Comparison of ENCODE assay signal across 20 cellular contexts in the genomic region with DNA sequence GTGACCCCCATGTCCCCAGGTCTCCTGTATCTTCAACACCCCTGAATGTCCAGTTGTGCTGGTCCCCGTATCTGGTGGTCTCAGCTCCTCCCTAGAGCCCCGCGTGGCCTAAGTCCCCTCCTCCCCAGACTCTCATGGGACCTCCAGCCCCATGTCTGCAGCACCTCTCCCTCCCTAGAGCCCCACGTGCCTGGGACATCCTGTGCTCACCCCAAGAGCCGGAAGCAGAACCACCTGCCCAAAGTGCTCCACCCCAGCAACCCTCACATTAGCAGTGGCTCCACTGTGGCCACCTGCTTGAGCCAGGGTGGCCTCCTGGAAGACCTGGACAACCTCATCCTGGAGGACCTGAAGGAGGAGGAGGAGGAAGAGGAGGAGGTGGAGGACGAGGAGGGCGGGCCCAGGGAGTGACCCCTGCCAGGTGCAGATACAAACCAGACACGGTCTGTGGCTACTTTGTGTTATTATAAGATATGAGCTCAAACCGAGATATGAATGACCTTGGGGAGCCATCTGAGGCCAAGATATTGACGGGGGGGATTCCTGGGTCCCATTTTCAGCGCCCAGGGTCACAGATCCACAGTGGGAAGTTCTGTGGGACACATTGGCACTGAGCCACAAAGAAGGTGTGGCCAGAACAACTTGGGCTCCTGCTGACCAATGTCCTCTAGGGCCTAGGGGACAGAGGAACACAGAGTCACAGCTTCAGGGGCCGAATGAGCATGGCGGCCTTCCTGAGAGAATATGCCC. TPM values are rescaled to one million over a fixed set of nuclear protein-coding genes. Genes with fewer than 3 reads are reported as not detected.
A peak's percentile ranks its signal among the peaks of the same experiment; 100 is the strongest.
DNase-seq lines count a peak whose midpoint lies in the region; ATAC-seq and TF ChIP-seq lines count a peak whose summit lies in the region.
"Had no signal": no experiment of that assay in that cellular context is flagged by ENCODE, and none has a peak within 500 bp of the region (broad histone marks: within the 10 kb centered on the region; RNA-seq: fewer than 3 reads in every experiment).

No MANE protein-coding gene starts in this region.

- peaks cover 3 to 43% (median 28%) of the 10 kb centered on the region in 6 donors for H3K4me1 ChIP-seq in spleen

- H3K4me1 Mint-ChIP-seq in activated naive CD8-positive, alpha-beta T cell treated with anti-CD3 and anti-CD28 coated beads for 36 hours, result peaks cover 9% of the 10 kb centered on the region
- H3K4me1 Mint-ChIP-seq in activated naive CD8-positive, alpha-beta T cell treated with anti-CD3 and anti-CD28 coated beads, Interleukin-2, amount 50 U/mL, for 24 hours, result peaks cover 18% of the 10 kb centered on the region
- H3K4me1 Mint-ChIP-seq in activated B cell treated with CpG ODN at 0.5 μM for 24 hours, result peaks cover 35% of the 10 kb centered on the region

- H3K9me3 ChIP-seq in spleen, result peaks cover 0 to 3% (median 0%) of the 10 kb centered on the region in 8 donors
- H3K9me3 ChIP-seq: gastroesophageal sphincter, transverse colon had no signal

- ATAC-seq in activated naive CD8-positive, alpha-beta T cell treated with anti-CD3 and anti-CD28 coated beads, Interleukin-2, amount 50 U/mL, for 24 hours, result no peak
- ATAC-seq in activated B cell treated with CpG ODN at 0.5 μM for 24 hours (ENCODE audit: low read depth), result peak; percentile 13
- ATAC-seq: gastroesophageal sphincter, right cardiac atrium had no signal

- CTCF ChIA-PET in activated B cell treated with CpG ODN at 0.5 μM for 24 hours (lab: Charles Lee), result no interaction called here

- POLR2A ChIA-PET in activated B cell treated with CpG ODN at 0.5 μM for 24 hours (lab: Charles Lee), result interaction anchor here (1.0 kb wide), 1 partner anchor 11 kb away, joined by 5 read pairs; a partner anchor contains a TSS

- peaks cover 0 to 56% (median 46%) of the 10 kb centered on the region in 6 donors for H3K36me3 ChIP-seq in spleen
- H3K36me3 ChIP-seq: transverse colon had no signal

- no peak overlapping the region for H3K4me3 ChIP-seq in spleen
- H3K4me3 ChIP-seq: gastroesophageal sphincter, transverse colon had no signal

- peaks cover 52% of the 10 kb centered on the region for H3K36me3 Mint-ChIP-seq in activated naive CD8-positive, alpha-beta T cell treated with anti-CD3 and anti-CD28 coated beads for 36 hours
- H3K36me3 Mint-ChIP-seq in activated naive CD8-positive, alpha-beta T cell treated with anti-CD3 and anti-CD28 coated beads, Interleukin-2, amount 50 U/mL, for 24 hours (ENCODE audit: low read depth), result peaks cover 31% of the 10 kb centered on the region
- H3K36me3 Mint-ChIP-seq in activated B cell treated with CpG ODN at 0.5 μM for 24 hours (ENCODE audit: low read depth), result peaks cover 38% of the 10 kb centered on the region

- H3K9me3 Mint-ChIP-seq in activated naive CD8-positive, alpha-beta T cell treated with anti-CD3 and anti-CD28 coated beads for 36 hours, result peaks cover 3% of the 10 kb centered on the region
- H3K9me3 Mint-ChIP-seq in activated naive CD8-positive, alpha-beta T cell treated with anti-CD3 and anti-CD28 coated beads, Interleukin-2, amount 50 U/mL, for 24 hours, result no peaks in the 10 kb centered on the region
- no peaks in the 10 kb centered on the region for H3K9me3 Mint-ChIP-seq in activated B cell treated with CpG ODN at 0.5 μM for 24 hours
- H3K9me3 Mint-ChIP-seq: T-helper 2 cell treated with Interferon-gamma antibody and Interleukin-4, amounts not matched to agents 5 μg/mL and 100 μg/mL, for 36 hours had no signal

- no peak for TF ChIP-seq POLR2A in spleen (IDR thresholded peaks at IDR 0.05)

- H3K27me3 ChIP-seq in spleen (replicated peaks in 1 of 7), result no peaks in the 10 kb centered on the region
- H3K27me3 ChIP-seq: gastroesophageal sphincter, transverse colon had no signal

- WGBS in spleen, 5 donors, result 78 to 86% (median 79%) methylated on average over 13 of the region's 13 CpGs

- H3K27me3 Mint-ChIP-seq in activated naive CD8-positive, alpha-beta T cell treated with anti-CD3 and anti-CD28 coated beads for 36 hours, result no peaks in the 10 kb centered on the region
- no peaks in the 10 kb centered on the region for H3K27me3 Mint-ChIP-seq in activated naive CD8-positive, alpha-beta T cell treated with anti-CD3 and anti-CD28 coated beads, Interleukin-2, amount 50 U/mL, for 24 hours
- no peaks in the 10 kb centered on the region for H3K27me3 Mint-ChIP-seq in activated B cell treated with CpG ODN at 0.5 μM for 24 hours

- peak overlapping the region; percentile 38 for H3K27ac Mint-ChIP-seq in activated naive CD8-positive, alpha-beta T cell treated with anti-CD3 and anti-CD28 coated beads for 36 hours
- H3K27ac Mint-ChIP-seq in activated naive CD8-positive, alpha-beta T cell treated with anti-CD3 and anti-CD28 coated beads, Interleukin-2, amount 50 U/mL, for 24 hours, result no peak overlapping the region
- peak overlapping the region; percentile 79 for H3K27ac Mint-ChIP-seq in activated B cell treated with CpG ODN at 0.5 μM for 24 hours

- intact Hi-C loops in activated B cell treated with CpG ODN at 0.5 μM for 24 hours (cut with micrococcal nuclease) (no loop called here), spleen (cut with DNase I; ENCODE audit: low total_unique reads) (no loop called here)

- H3K4me3 Mint-ChIP-seq in activated naive CD8-positive, alpha-beta T cell treated with anti-CD3 and anti-CD28 coated beads for 36 hours, result no peak overlapping the region
- H3K4me3 Mint-ChIP-seq in activated naive CD8-positive, alpha-beta T cell treated with anti-CD3 and anti-CD28 coated beads, Interleukin-2, amount 50 U/mL, for 24 hours, result no peak overlapping the region
- H3K4me3 Mint-ChIP-seq in activated B cell treated with CpG ODN at 0.5 μM for 24 hours, result peak overlapping the region; percentile 30
- H3K4me3 Mint-ChIP-seq: T-helper 2 cell treated with Interferon-gamma antibody and Interleukin-4, amounts not matched to agents 5 μg/mL and 100 μg/mL, for 36 hours had no signal

- no peak for TF ChIP-seq CTCF in activated B cell treated with CpG ODN at 0.5 μM for 24 hours (IDR thresholded peaks at IDR 0.05)
- TF ChIP-seq CTCF in spleen (IDR thresholded peaks at IDR 0.05 in 8 of 11, conservative IDR thresholded peaks at IDR 0.05 in 3 of 11), result no peak

- H3K27ac ChIP-seq in spleen, result peak overlapping the region in 5 of 8 donors; percentile 23 to 73 (median 33)
- H3K27ac ChIP-seq: gastroesophageal sphincter, transverse colon had no signal

- no peak for DNase-seq in activated naive CD8-positive, alpha-beta T cell treated with anti-CD3 and anti-CD28 coated beads for 36 hours
- no peak for DNase-seq in activated naive CD8-positive, alpha-beta T cell treated with anti-CD3 and anti-CD28 coated beads, Interleukin-2, amount 50 U/mL, for 24 hours
- no peak for DNase-seq in activated B cell treated with CpG ODN at 0.5 μM for 24 hours
- peak; percentile 85 for DNase-seq in spleen
- DNase-seq in NCI-H69 (lab: John Stamatoyannopoulos, UW), result no peak
- no peak for DNase-seq in NCI-H774 (lab: John Stamatoyannopoulos, UW)
- DNase-seq: ACHN; activated CD4-positive, alpha-beta T cell treated with anti-CD3 and anti-CD28 coated beads, Interleukin-2, amount 50 U/mL, for 1 hour; COR-L47; cortex of kidney; GF-D8; mesenchymal stem cell; NK-92 treated with Interleukin-12 subunit alpha and Interleukin-12 subunit beta, amount 100 ng/mL, for 24 hours; SHP77; stimulated activated CD4-positive, alpha-beta T cell treated with anti-CD3 and anti-CD28 coated beads, Interleukin-2, amount 100 ng/mL, for 48 hours; stimulated activated CD8-positive, alpha-beta memory T cell treated with anti-CD3 and anti-CD28 coated beads, Interleukin-4, amount 100 ng/mL, for 48 hours; transverse colon had no signal

RNA-seq across cellular contexts. Expression of a gene that starts 6.0 kb away (rescaled TPM):
- 10 to 100 TPM; 46.8 to 47.0 TPM for total RNA-seq in activated naive CD8-positive, alpha-beta T cell treated with anti-CD3 and anti-CD28 coated beads for 36 hours
- 61.3 and 61.4 TPM in 2 replicates for total RNA-seq in activated B cell treated with CpG ODN at 0.5 μM for 24 hours
- total RNA-seq in spleen, result 10 to 100 TPM; 52.2 to 65.6 (median 57.8) TPM
- polyA plus RNA-seq in spleen, result 10 to 100 TPM; 33.0 to 55.8 (median 42.6) TPM

RNA-seq across cellular contexts. Expression of a gene that starts 10.4 kb away (rescaled TPM):
- total RNA-seq in activated naive CD8-positive, alpha-beta T cell treated with anti-CD3 and anti-CD28 coated beads for 36 hours, result 1 to 10 TPM; 8.5 to 9.8 TPM
- total RNA-seq in activated B cell treated with CpG ODN at 0.5 μM for 24 hours, result 16.4 and 18.4 TPM in 2 replicates
- total RNA-seq in spleen, result 1 to 10 TPM; 1.4 to 4.8 (median 3.4) TPM
- polyA plus RNA-seq in spleen, result 10 to 100 TPM; 10.6 to 18.4 (median 12.6) TPM
- total RNA-seq: gastroesophageal sphincter, right cardiac atrium had no signal

RNA-seq across cellular contexts. Expression of a gene that starts 14.1 kb away (rescaled TPM):
- total RNA-seq in activated naive CD8-positive, alpha-beta T cell treated with anti-CD3 and anti-CD28 coated beads for 36 hours, result 100 to 1,000 TPM; 214 to 227 TPM
- total RNA-seq in activated B cell treated with CpG ODN at 0.5 μM for 24 hours, result 107 and 119 TPM in 2 replicates
- 10 to 100 TPM; 26.8 to 52.1 (median 40.9) TPM for total RNA-seq in spleen
- 10 to 100 TPM; 46.1 to 90.2 (median 60.3) TPM for polyA plus RNA-seq in spleen

RNA-seq across cellular contexts. Expression of a gene that starts 19.4 kb away (rescaled TPM):
- 10 to 100 TPM; 57.8 to 64.0 TPM for total RNA-seq in activated naive CD8-positive, alpha-beta T cell treated with anti-CD3 and anti-CD28 coated beads for 36 hours
- total RNA-seq in activated B cell treated with CpG ODN at 0.5 μM for 24 hours (33.1 and 42.6 TPM in 2 replicates), spleen (10 to 100 TPM; 10.9 to 24.2 (median 18.2) TPM)
- 10 to 100 TPM in 2 of 3 donors, 1 to 10 TPM in 1; 7.9 to 18.2 (median 14.7) TPM for polyA plus RNA-seq in spleen

RNA-seq across cellular contexts. Expression of a gene that starts 27.6 kb away (rescaled TPM):
- total RNA-seq in activated naive CD8-positive, alpha-beta T cell treated with anti-CD3 and anti-CD28 coated beads for 36 hours, result 100 to 1,000 TPM; 287 to 293 TPM
- total RNA-seq in activated B cell treated with CpG ODN at 0.5 μM for 24 hours (332 and 371 TPM in 2 replicates), spleen (100 to 1,000 TPM; 165 to 209 (median 194) TPM)
- polyA plus RNA-seq in spleen, result 100 to 1,000 TPM; 200 to 262 (median 213) TPM
